In genomic region chr3:120433662-120434331, GRCh38 we compare ENCODE assay signal across 24 cellular contexts. TPM values are rescaled to one million over a fixed set of nuclear protein-coding genes. Genes with fewer than 3 reads are reported as not detected.
DNase-seq lines count a peak whose midpoint lies in the region; ATAC-seq, FAIRE-seq and TF ChIP-seq lines count a peak whose summit lies in the region.
"Had no signal": no experiment of that assay in that cellular context is flagged by ENCODE, and none has a peak within 500 bp of the region (broad histone marks: within the 10 kb centered on the region; RNA-seq: fewer than 3 reads in every experiment).

No MANE protein-coding gene starts in this region.

- H3K4me3 ChIP-seq in left ventricle myocardium inferior = no peak overlapping the region
- H3K4me3 ChIP-seq in H1 (ENCODE audit: extremely low read depth in 1 of 4, insufficient read depth in 2 of 4, low read depth in 3 of 4, low read length in 4 of 4) = no peak overlapping the region
- no peak overlapping the region for H3K4me3 ChIP-seq in dorsolateral prefrontal cortex
- H3K4me3 ChIP-seq: heart left ventricle, lower lobe of right lung, ovary, upper lobe of left lung had no signal

- no peak overlapping the region for H2BK20ac ChIP-seq in H1 (ENCODE audit: low read length)

- H2AK5ac ChIP-seq in H1 (ENCODE audit: low read depth, low read length) = no peak overlapping the region

- H2BK15ac ChIP-seq in H1 (ENCODE audit: low read length) = no peak overlapping the region

- H3K9me3 ChIP-seq in left ventricle myocardium inferior (replicated peaks) = no peaks in the 10 kb centered on the region
- no peaks in the 10 kb centered on the region for H3K9me3 ChIP-seq in H1 (ENCODE audit: insufficient read depth in 2 of 2, low read depth in 1 of 2, low read length in 1 of 2)
- H3K9me3 ChIP-seq: BE2C, heart left ventricle, lower lobe of right lung, ovary, upper lobe of left lung had no signal

- no peak overlapping the region for H3K18ac ChIP-seq in H1 (ENCODE audit: extremely low read depth, low read length)

- TF ChIP-seq POLR2A in H1 (IDR thresholded peaks at IDR 0.05; ENCODE audit: control extremely low read depth in 1 of 2, low read depth in 2 of 2, low read length in 2 of 2) = no peak

- H4K20me1 ChIP-seq in H1 (replicated peaks in 1 of 2; ENCODE audit: control insufficient read depth in 1 of 2, insufficient read depth in 2 of 2, low read length in 2 of 2) = peaks cover 0 to 5% of the 10 kb centered on the region in 2 experiments

- H3K4me3 Mint-ChIP-seq in nephron progenitor cell = no peak overlapping the region
- no peak overlapping the region for H3K4me3 Mint-ChIP-seq in type B pancreatic cell
- H3K4me3 Mint-ChIP-seq: activated naive CD4-positive, alpha-beta T cell treated with anti-CD3 and anti-CD28 coated beads for 36 hours; activated T-cell treated with anti-CD3 and anti-CD28 coated beads, Interleukin-2, amount 50 U/mL, for 4 hours had no signal

- H3K79me1 ChIP-seq in H1 (ENCODE audit: low read depth, low read length) = no peaks in the 10 kb centered on the region; the same call in 1 of the 2 replicates

- H3K36me3 ChIP-seq in left ventricle myocardium inferior (peaks cover 37% of the 10 kb centered on the region), H1 (ENCODE audit: control insufficient read depth in 2 of 4, insufficient read depth in 4 of 4, low read length in 3 of 4) (peaks cover 5 to 37% (median 19%) of the 10 kb centered on the region in 4 experiments; a peak in 7 of 8 replicates)
- H3K36me3 ChIP-seq: BE2C, lower lobe of right lung, ovary had no signal

- H4K91ac ChIP-seq in H1 (replicated peaks; ENCODE audit: insufficient read length, low read length) = no peak overlapping the region

- no peak overlapping the region for H4K8ac ChIP-seq in H1 (ENCODE audit: extremely low read depth, insufficient read depth, low read length)

- FAIRE-seq in H1 (lab: Jason Lieb, UNC) = no peak

- H3K36me3 Mint-ChIP-seq in nephron progenitor cell (ENCODE audit: low read depth) (peaks cover 67% of the 10 kb centered on the region), type B pancreatic cell (peaks cover 35% of the 10 kb centered on the region)

- no peaks in the 10 kb centered on the region for H3K27me3 ChIP-seq in left ventricle myocardium inferior (ENCODE audit: low read depth)
- H3K27me3 ChIP-seq in H1 (replicated peaks in 1 of 4; ENCODE audit: control insufficient read depth in 3 of 4, extremely low read depth in 1 of 4, insufficient read depth in 3 of 4, low read length in 3 of 4) = no peaks in the 10 kb centered on the region
- H3K27me3 ChIP-seq in dorsolateral prefrontal cortex = no peaks in the 10 kb centered on the region
- H3K27me3 ChIP-seq: BE2C, heart left ventricle, ovary, upper lobe of left lung had no signal

- H3K23me2 ChIP-seq in H1 (ENCODE audit: low read depth, low read length) = no peaks in the 10 kb centered on the region

- no peak for TF ChIP-seq EP300 in H1 (IDR thresholded peaks at IDR 0.05; ENCODE audit: borderline replicate concordance in 1 of 2, low read depth in 2 of 2, low read length in 2 of 2)

- H3K9ac ChIP-seq in H1 (replicated peaks in 1 of 4; ENCODE audit: extremely low read depth in 1 of 4, low read depth in 3 of 4, low read length in 3 of 4) = no peak overlapping the region

- POLR2A ChIA-PET in H1 (lab: Charles Lee; ENCODE audit: partially characterized antibody) = interaction anchor here (0.7 to 21.2 kb wide), 5 partner anchors 6 to 85 kb away, joined by 3 to 299 read pairs (median 5); partner anchors contain the start of genes FSTL1 and LRRC58

- no peak overlapping the region for H3K14ac ChIP-seq in H1 (ENCODE audit: insufficient read length)

- H2BK5ac ChIP-seq in H1 (ENCODE audit: low read depth, low read length) = no peak overlapping the region; the same call in 1 of the 2 replicates

- H3K56ac ChIP-seq in H1 (replicated peaks; ENCODE audit: insufficient read length, low read depth, low read length) = no peak overlapping the region

- ATAC-seq in Right ventricle myocardium inferior (no peak), HG02588 (IDR thresholded peaks at IDR 0.05; ENCODE audit: unreplicated experiment) (no peak)
- ATAC-seq: activated T-cell treated with anti-CD3 and anti-CD28 coated beads, Interleukin-2, amount 50 U/mL, for 4 hours; lower lobe of right lung had no signal

- H3K27ac ChIP-seq in left ventricle myocardium inferior (replicated peaks) = peak overlapping the region; percentile 90
- no peak overlapping the region for H3K27ac ChIP-seq in H1 (ENCODE audit: low read depth, low read length)
- no peak overlapping the region for H3K27ac ChIP-seq in dorsolateral prefrontal cortex
- H3K27ac ChIP-seq: lower lobe of right lung had no signal

- H3K4me2 ChIP-seq in H1 (ENCODE audit: insufficient read depth in 1 of 2, low read depth in 2 of 2, low read length in 2 of 2) = no peak overlapping the region; a peak in 1 of 4 replicates

- peak overlapping the region; percentile 86; the same call in 1 of the 2 replicates for H2BK12ac ChIP-seq in H1 (ENCODE audit: low read depth, low read length)

- no peak overlapping the region for H2AFZ ChIP-seq in H1 (ENCODE audit: low read length)

- no peak for TF ChIP-seq RAD21 in H1 (IDR thresholded peaks at IDR 0.05 in 1 of 2, conservative IDR thresholded peaks at IDR 0.05 in 1 of 2; ENCODE audit: low read depth in 2 of 2, low read length in 2 of 2)

- no peaks in the 10 kb centered on the region for H3K9me3 Mint-ChIP-seq in nephron progenitor cell
- H3K9me3 Mint-ChIP-seq in type B pancreatic cell = no peaks in the 10 kb centered on the region
- H3K9me3 Mint-ChIP-seq: activated naive CD4-positive, alpha-beta T cell treated with anti-CD3 and anti-CD28 coated beads for 36 hours; activated T-cell treated with anti-CD3 and anti-CD28 coated beads, Interleukin-2, amount 50 U/mL, for 4 hours had no signal

- no peak overlapping the region for H2BK120ac ChIP-seq in H1 (replicated peaks; ENCODE audit: low read depth, low read length)

- H3K4me1 Mint-ChIP-seq in nephron progenitor cell (peaks cover 65% of the 10 kb centered on the region), type B pancreatic cell (ENCODE audit: unreplicated experiment) (peaks cover 67% of the 10 kb centered on the region)

- H3K4me1 ChIP-seq in left ventricle myocardium inferior = peaks cover 100% of the 10 kb centered on the region
- H3K4me1 ChIP-seq in H1 (replicated peaks in 1 of 4; ENCODE audit: control insufficient read depth in 3 of 4, insufficient read depth in 4 of 4, low read length in 3 of 4) = peaks cover 3 to 25% (median 19%) of the 10 kb centered on the region in 4 experiments
- H3K4me1 ChIP-seq: BE2C had no signal

- TF ChIP-seq CTCF in left ventricle myocardium inferior (IDR thresholded peaks at IDR 0.05; ENCODE audit: borderline replicate concordance) (no peak), H1 (IDR thresholded peaks at IDR 0.05; ENCODE audit: control extremely low read depth in 1 of 3, insufficient read depth in 1 of 3, low read depth in 1 of 3, low read length in 3 of 3) (no peak), nephron progenitor cell (IDR thresholded peaks at IDR 0.05) (no peak), type B pancreatic cell (conservative IDR thresholded peaks at IDR 0.05) (no peak), dorsolateral prefrontal cortex (IDR thresholded peaks at IDR 0.05 in 54 of 56, conservative IDR thresholded peaks at IDR 0.05 in 2 of 56; ENCODE audit: low read depth in 1 of 56, partially characterized antibody in 56 of 56) (no peak)

- H3K23ac ChIP-seq in H1 (ENCODE audit: insufficient read length) = no peak overlapping the region

- intact Hi-C loops in left ventricle myocardium inferior (cut with micrococcal nuclease) (no loop called here), Right ventricle myocardium inferior (cut with DNase I) (no loop called here), dorsolateral prefrontal cortex (cut with DNase I) (no loop called here)

- peaks cover 0 to 90% of the 10 kb centered on the region in 2 experiments; a peak in 2 of 4 replicates for H3K79me2 ChIP-seq in H1 (ENCODE audit: control insufficient read depth in 1 of 2, insufficient read depth in 2 of 2, low read length in 2 of 2)

- peak overlapping the region; percentile 85 for H3K27ac Mint-ChIP-seq in nephron progenitor cell
- peak overlapping the region; percentile 16 for H3K27ac Mint-ChIP-seq in type B pancreatic cell
- H3K27ac Mint-ChIP-seq: activated naive CD4-positive, alpha-beta T cell treated with anti-CD3 and anti-CD28 coated beads for 36 hours had no signal

- no peak overlapping the region for H4K5ac ChIP-seq in H1 (ENCODE audit: insufficient read length, low read depth, low read length)

- DNase-seq in left ventricle myocardium inferior (no peak), Right ventricle myocardium inferior (ENCODE audit: missing footprints) (no peak), H1 (ENCODE audit: low read depth in 1 of 2, low spot score in 2 of 2) (no peak), nephron progenitor cell (no peak), type B pancreatic cell (ENCODE audit: extremely low spot score, unreplicated experiment) (no peak), SIG-M5 (lab: John Stamatoyannopoulos, UW) (no peak), dorsolateral prefrontal cortex (no peak)
- DNase-seq: 8988T; activated CD4-positive, alpha-beta T cell treated with anti-CD3 and anti-CD28 coated beads for 1 hour; activated CD8-positive, alpha-beta memory T cell treated with anti-CD3 and anti-CD28 coated beads for 24 hours; activated naive CD4-positive, alpha-beta T cell treated with anti-CD3 and anti-CD28 coated beads for 36 hours; activated T-cell treated with anti-CD3 and anti-CD28 coated beads, Interleukin-2, amount 50 U/mL, for 4 hours; aorta; BE2C; H7; heart left ventricle; Kasumi-1; lower lobe of right lung; NCI-H2029; NCI-H446 treated with DMSO at 0.1 percent for 48 hours; ovary; stimulated activated naive CD4-positive, alpha-beta T cell treated with Interleukin-2 at 50 U/mL for 16 hours; upper lobe of left lung had no signal

- H3K27me3 Mint-ChIP-seq in nephron progenitor cell (ENCODE audit: low read depth, poor library complexity) = no peaks in the 10 kb centered on the region
- H3K27me3 Mint-ChIP-seq in type B pancreatic cell = no peaks in the 10 kb centered on the region

- WGBS in H1 (ENCODE audit: extremely low coverage in 1 of 2, insufficient coverage in 1 of 2, insufficient read length in 1 of 2, insufficient replicate concordance in 2 of 2, low coverage in 1 of 2, low lambda C conversion rate in 2 of 2, missing lambda C conversion rate in 1 of 2), 2 experiments = 91% methylated on average over 4 of the region's 4 CpGs; no CpG with 5 or more reads in 1 of the 2 experiments

- no peak overlapping the region for H3K4ac ChIP-seq in H1 (replicated peaks; ENCODE audit: insufficient read length, low read depth, low read length)

- CTCF ChIA-PET in H1 (lab: Charles Lee; ENCODE audit: partially characterized antibody) = interaction anchor here (0.9 to 23.6 kb wide), 5 partner anchors 9 to 125 kb away, joined by 3 to 294 read pairs (median 6); partner anchors contain the start of gene FSTL1

RNA-seq across cellular contexts. Expression of gene FSTL1, which starts 17.0 kb away (rescaled TPM):
- total RNA-seq in left ventricle myocardium inferior (243 TPM), Right ventricle myocardium inferior (217 TPM), type B pancreatic cell (ENCODE audit: low replicate concordance) (183 and 383 TPM in 2 replicates), dorsolateral prefrontal cortex (100 to 1,000 TPM in 4 of 120 experiments, 10 to 100 TPM in 116; 27.6 to 130 (median 46.8) TPM)
- total RNA-seq in H1 (2021; fragmentation: NEBNext Ultra II Directional; extraction: Animal tissue kit (Norgen Biotek cat#: 25700)) = 502 and 516 TPM in 2 replicates
- 158 and 168 TPM in 2 replicates for polyA plus RNA-seq in H1 (2011; rRNA removed)
- 238 TPM for polyA plus RNA-seq in H1 (2011; cell fraction: cytosol; rRNA removed)
- 366 TPM for polyA plus RNA-seq in H1 (2011; cell fraction: nucleus; rRNA removed)
- 322 to 479 TPM (median 419 TPM) in 4 replicates for polyA plus RNA-seq in H1 (2012, experiment 1 of 2)
- polyA plus RNA-seq in H1 (2012, experiment 2 of 2) = 22.7 TPM
- polyA plus RNA-seq in H1 (2013, experiment 1 of 2) = 296 TPM
- 334 TPM for polyA plus RNA-seq in H1 (2013, experiment 2 of 2)
- 543 and 781 TPM in 2 replicates for polyA minus RNA-seq in H1 (2011; rRNA and poly(A)+ RNA removed)
- 248 TPM for polyA minus RNA-seq in H1 (2011; cell fraction: cytosol; rRNA and poly(A)+ RNA removed)
- polyA minus RNA-seq in H1 (2011; cell fraction: nucleus; rRNA and poly(A)+ RNA removed) = 164 TPM
